Comparison of ENCODE assay signal across 8 cellular contexts in the genomic region with DNA sequence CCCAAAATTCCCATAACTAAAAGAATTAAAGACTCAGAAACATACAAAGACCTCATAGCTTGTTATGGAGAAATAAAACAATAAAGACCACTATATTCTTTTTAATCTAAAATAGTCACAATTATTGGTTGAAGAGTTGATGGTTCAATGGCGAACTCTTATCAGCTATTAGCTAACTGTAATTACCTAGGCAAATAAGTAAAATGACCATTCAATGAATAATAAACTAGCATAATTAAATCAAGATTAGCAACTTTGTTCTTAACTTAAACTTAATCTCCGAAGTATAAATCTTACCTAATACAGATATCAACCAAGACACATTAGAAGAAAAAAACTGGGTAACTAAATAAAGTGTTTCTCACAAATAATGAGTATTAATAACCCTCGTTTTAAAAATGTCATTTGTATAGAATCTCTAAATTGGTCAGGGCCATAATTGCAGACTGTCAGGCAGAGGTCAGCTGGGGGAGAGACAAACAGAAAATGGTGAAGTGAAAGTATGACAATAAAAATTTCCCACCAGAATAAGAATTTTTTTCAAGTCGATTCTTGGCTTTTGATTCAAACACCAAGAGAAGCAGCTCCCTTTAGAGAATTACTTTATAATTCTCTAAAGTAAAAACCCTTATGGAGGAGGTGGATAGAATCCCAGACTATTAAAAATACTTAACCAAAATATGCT. TPM values are rescaled to one million over a fixed set of nuclear protein-coding genes. Genes with fewer than 3 reads are reported as not detected.
DNase-seq lines count a peak whose midpoint lies in the region; ATAC-seq, FAIRE-seq and TF ChIP-seq lines count a peak whose summit lies in the region.

No MANE protein-coding gene starts in this region.

- H2AFZ ChIP-seq in GM12878 (ENCODE audit: control insufficient read depth, low read depth, low read length) (peak overlapping the region; percentile 85), mesenchymal stem cell (ENCODE audit: low read depth, low read length) (no peak overlapping the region)

- no peak for FAIRE-seq in GM12878 (lab: Jason Lieb, UNC)

- peak overlapping the region; percentile 19 for H2BK5ac ChIP-seq in mesenchymal stem cell (ENCODE audit: low read depth, low read length, poor library complexity, severe bottlenecking)

- WGBS in GM12878 (ENCODE audit: insufficient coverage, insufficient replicate concordance, low lambda C conversion rate, missing lambda C conversion rate), result 0% methylated on average over 4 of the region's 4 CpGs
- WGBS in mesenchymal stem cell, result no CpG with 5 or more reads among the region's 4 CpGs
- WGBS in aorta, 2 donors, result 70 to 77% methylated on average over 4 of the region's 4 CpGs

- no peaks in the 10 kb centered on the region for H3K9me3 Mint-ChIP-seq in stimulated activated naive CD8-positive, alpha-beta T cell treated with anti-CD3 and anti-CD28 coated beads, Interleukin-15, Interleukin-2, amounts not matched to agents 100 ng/mL and 50 ng/mL, for 24 hours

- no peak overlapping the region for H4K91ac ChIP-seq in mesenchymal stem cell (ENCODE audit: low read length)

- peak overlapping the region; percentile 81 for H3K27ac Mint-ChIP-seq in stimulated activated naive CD8-positive, alpha-beta T cell treated with anti-CD3 and anti-CD28 coated beads, Interleukin-15, Interleukin-2, amounts not matched to agents 100 ng/mL and 50 ng/mL, for 24 hours

- intact Hi-C loops in GM12878 (cut with micrococcal nuclease; ENCODE audit: unreplicated experiment) (loop anchor here (2.0 kb wide), 1 partner anchor 50 kb away; a partner anchor contains a TSS), aorta (cut with DNase I) (loop anchor here (2.0 to 10.0 kb wide), 4 partner anchors 42 to 105 kb away; no protein-coding TSS in a partner anchor)

- in situ Hi-C loops in GM12878 (cut with MboI), result no loop called here

- H3K9me3 ChIP-seq in GM12878 (replicated peaks; ENCODE audit: control insufficient read depth, insufficient read depth, low read length) (peaks cover 2% of the 10 kb centered on the region; the same call in 1 of the 3 replicates), mesenchymal stem cell (ENCODE audit: control insufficient read depth, low read length) (no peaks in the 10 kb centered on the region), aorta (ENCODE audit: control insufficient read depth, low read length) (no peaks in the 10 kb centered on the region)

- H4K8ac ChIP-seq in mesenchymal stem cell (ENCODE audit: low read length), result no peak overlapping the region

- BruUV-seq in GM12878 (replicated peaks; lab: Mats Ljungman, UMichigan), result no TSS peak

- H3K27me3 Mint-ChIP-seq in stimulated activated naive CD8-positive, alpha-beta T cell treated with anti-CD3 and anti-CD28 coated beads, Interleukin-15, Interleukin-2, amounts not matched to agents 100 ng/mL and 50 ng/mL, for 24 hours, result no peaks in the 10 kb centered on the region

- CTCF ChIA-PET in GM12878 (lab: Yijun Ruan, JAX), result interaction anchor here (1.0 to 3.2 kb wide), 12 partner anchors 9 to 103 kb away, joined by 3 to 33 read pairs (median 6); a partner anchor contains a TSS

- RAD21 ChIA-PET in GM12878 (lab: Charles Lee; ENCODE audit: unreplicated experiment), result interaction anchor here (0.7 to 3.4 kb wide), 20 partner anchors 9 to 384 kb away, joined by 3 to 22 read pairs (median 6); a partner anchor contains a TSS

- no peak for DNase-seq in stimulated activated naive CD8-positive, alpha-beta T cell treated with anti-CD3 and anti-CD28 coated beads, Interleukin-15, Interleukin-2, amounts not matched to agents 100 U/mL and 50 U/mL, for 24 hours
- DNase-seq in GM12878 (ENCODE audit: low read depth, low spot score), result no peak
- peak; percentile 35 for DNase-seq in mesenchymal stem cell
- DNase-seq in aorta, result no peak
- no peak for DNase-seq in stimulated activated CD4-positive, alpha-beta T cell treated with anti-CD3 and anti-CD28 coated beads, Interleukin-2, amount 100 ng/mL, for 48 hours
- DNase-seq in NCI-H2081 treated with DMSO at 0.1 percent for 48 hours (lab: John Stamatoyannopoulos, UW), result no peak

- peak overlapping the region; percentile 92 for H3K4me3 Mint-ChIP-seq in stimulated activated naive CD8-positive, alpha-beta T cell treated with anti-CD3 and anti-CD28 coated beads, Interleukin-15, Interleukin-2, amounts not matched to agents 100 ng/mL and 50 ng/mL, for 24 hours

- no peak for TF ChIP-seq CTCF in GM12878 (IDR thresholded peaks at IDR 0.05 in 2 of 3, conservative IDR thresholded peaks at IDR 0.05 in 1 of 3; ENCODE audit: control insufficient read depth in 2 of 3, extremely low read depth in 1 of 3, insufficient read depth in 1 of 3, low read depth in 3 of 3, low read length in 3 of 3)

- peaks cover 54% of the 10 kb centered on the region for H3K79me2 ChIP-seq in GM12878 (ENCODE audit: control insufficient read depth, insufficient read depth, low read length)

- no peak overlapping the region for H3K18ac ChIP-seq in mesenchymal stem cell (ENCODE audit: low read depth in 1 of 2, low read length in 2 of 2)

- H3K27ac ChIP-seq in GM12878 (ENCODE audit: control insufficient read depth, insufficient read depth), result peak overlapping the region; percentile 62
- no peak overlapping the region for H3K27ac ChIP-seq in mesenchymal stem cell (ENCODE audit: low read length, poor library complexity, severe bottlenecking)
- H3K27ac ChIP-seq in aorta (ENCODE audit: low read depth in 1 of 2, low read length in 2 of 2), result no peak overlapping the region

- H3K27me3 ChIP-seq in GM12878 (replicated peaks in 1 of 2; ENCODE audit: control insufficient read depth in 2 of 2, insufficient read depth in 2 of 2, low read length in 1 of 2) (no peaks in the 10 kb centered on the region), mesenchymal stem cell (ENCODE audit: control insufficient read depth in 1 of 2, insufficient read depth in 1 of 2, low read length in 2 of 2) (no peaks in the 10 kb centered on the region), aorta (ENCODE audit: control insufficient read depth in 1 of 2, insufficient read depth in 2 of 2, low read length in 1 of 2) (no peaks in the 10 kb centered on the region)

- no peaks in the 10 kb centered on the region for H3K36me3 Mint-ChIP-seq in stimulated activated naive CD8-positive, alpha-beta T cell treated with anti-CD3 and anti-CD28 coated beads, Interleukin-15, Interleukin-2, amounts not matched to agents 100 ng/mL and 50 ng/mL, for 24 hours (ENCODE audit: low read depth)

- H3K4me3 ChIP-seq in GM12878 (peak overlapping the region; percentile 79), mesenchymal stem cell (ENCODE audit: insufficient read depth in 1 of 2, low read depth in 1 of 2, low read length in 2 of 2) (peak overlapping the region in 1 of 2 experiments; percentile 80), aorta (ENCODE audit: low read length in 2 of 2) (peak overlapping the region; percentile 87 to 98)

- H3K23ac ChIP-seq in mesenchymal stem cell (ENCODE audit: low read length in 2 of 2), result no peak overlapping the region

- no peak overlapping the region for H2AK5ac ChIP-seq in mesenchymal stem cell (ENCODE audit: low read length, severe bottlenecking)

- H3K4me1 Mint-ChIP-seq in stimulated activated naive CD8-positive, alpha-beta T cell treated with anti-CD3 and anti-CD28 coated beads, Interleukin-15, Interleukin-2, amounts not matched to agents 100 ng/mL and 50 ng/mL, for 24 hours (ENCODE audit: low read depth), result peaks cover 32% of the 10 kb centered on the region

- TF ChIP-seq RAD21 in GM12878 (IDR thresholded peaks at IDR 0.05; ENCODE audit: insufficient read depth, low read depth, low read length), result no peak

- H2BK15ac ChIP-seq in mesenchymal stem cell (ENCODE audit: low read depth, poor library complexity, severe bottlenecking), result no peak overlapping the region

- POLR2A ChIA-PET in GM12878 (lab: Charles Lee), result interaction anchor here (0.6 to 5.0 kb wide), 11 partner anchors 9 to 427 kb away, joined by 3 to 40 read pairs (median 5); a partner anchor contains a TSS

- H3K4ac ChIP-seq in mesenchymal stem cell (ENCODE audit: low read depth in 1 of 2, low read length in 2 of 2), result no peak overlapping the region

- H3K9ac ChIP-seq in GM12878 (ENCODE audit: control insufficient read depth, insufficient read depth, low read length) (peak overlapping the region; percentile 84), mesenchymal stem cell (ENCODE audit: low read length) (peak overlapping the region; percentile 56)

- no peak overlapping the region for H2BK12ac ChIP-seq in mesenchymal stem cell (ENCODE audit: low read length in 2 of 2)

- peaks cover 2% of the 10 kb centered on the region for H3K79me1 ChIP-seq in mesenchymal stem cell (replicated peaks; ENCODE audit: low read length, poor library complexity, severe bottlenecking)

- H4K20me1 ChIP-seq in GM12878 (ENCODE audit: control insufficient read depth, insufficient read depth), result no peaks in the 10 kb centered on the region

- no peaks in the 10 kb centered on the region; a peak in 1 of 4 replicates for H3K36me3 ChIP-seq in GM12878 (ENCODE audit: control insufficient read depth in 2 of 2, insufficient read depth in 2 of 2, low read length in 1 of 2)
- H3K36me3 ChIP-seq in mesenchymal stem cell (ENCODE audit: control insufficient read depth in 1 of 2, insufficient read depth in 2 of 2, low read depth in 1 of 2, low read length in 2 of 2), result no peaks in the 10 kb centered on the region
- no peaks in the 10 kb centered on the region for H3K36me3 ChIP-seq in aorta (ENCODE audit: control insufficient read depth in 1 of 2, insufficient read depth in 2 of 2, low read length in 1 of 2)

- SMC1A ChIA-PET in GM12878 (lab: Charles Lee; ENCODE audit: uncharacterized antibody, unreplicated experiment), result interaction anchor here (0.8 to 3.8 kb wide), 28 partner anchors 9 to 113 kb away, joined by 3 to 30 read pairs (median 4); a partner anchor contains a TSS

- H3K4me1 ChIP-seq in GM12878 (ENCODE audit: control insufficient read depth, insufficient read depth, low read length) (peaks cover 5% of the 10 kb centered on the region), mesenchymal stem cell (ENCODE audit: control insufficient read depth, insufficient read depth, low read depth, low read length) (peaks cover 2% of the 10 kb centered on the region), aorta (ENCODE audit: control insufficient read depth in 1 of 2, insufficient read depth in 2 of 2, low read length in 2 of 2) (no peaks in the 10 kb centered on the region)

- TF ChIP-seq EP300 in GM12878 (IDR thresholded peaks at IDR 0.05; ENCODE audit: borderline replicate concordance in 1 of 2, control insufficient read depth in 1 of 2, low read depth in 2 of 2, low read length in 2 of 2), result no peak

- ATAC-seq in stimulated activated naive CD8-positive, alpha-beta T cell treated with anti-CD3 and anti-CD28 coated beads, Interleukin-15, Interleukin-2, amounts not matched to agents 100 U/mL and 50 U/mL, for 24 hours, result no peak
- ATAC-seq in GM12878 (peak; percentile 32), aorta (ENCODE audit: low FRiP score) (no peak), GM19328 (IDR thresholded peaks at IDR 0.05; ENCODE audit: unreplicated experiment) (no peak)

- H3K4me2 ChIP-seq in GM12878 (ENCODE audit: control insufficient read depth, insufficient read depth), result peak overlapping the region; percentile 85
- peak overlapping the region; percentile 97 for H3K4me2 ChIP-seq in mesenchymal stem cell (ENCODE audit: low read length, poor library complexity, severe bottlenecking)

- no peak overlapping the region for H2BK120ac ChIP-seq in mesenchymal stem cell (ENCODE audit: low read depth, low read length)

- no peak for TF ChIP-seq POLR2A in GM12878 (IDR thresholded peaks at IDR 0.05; ENCODE audit: low read depth, low read length)

- H3K14ac ChIP-seq in mesenchymal stem cell (ENCODE audit: low read length in 2 of 2), result no peak overlapping the region

RNA-seq across cellular contexts. Expression of a gene that starts 1.7 kb away (rescaled TPM):
- total RNA-seq in GM12878 (2013; cell fraction: nucleolus; rRNA removed), result 45.6 and 48.8 TPM in 2 replicates
- total RNA-seq in GM12878 (2014; rRNA removed) (60.3 and 67.8 TPM in 2 replicates), GM12878 (2014; rRNA removed; fragmentation: Illumina TruSeq; extraction: Trizol) (44.7 and 46.2 TPM in 2 replicates), GM12878 (2021) (81.2 and 82.8 TPM in 2 replicates), aorta (10 to 100 TPM; 25.1 to 96.1 TPM)
- polyA plus RNA-seq in GM12878 (2011; ENCODE audit: low read depth), result 27.6 TPM
- polyA plus RNA-seq in GM12878 (2011; rRNA removed) (64.1 and 65.0 TPM in 2 replicates), GM12878 (2014; fragmentation: Illumina TruSeq; extraction: Trizol) (123 and 153 TPM in 2 replicates), GM12878 (2014; fragmentation: Nextera tagmentation; extraction: Ambion mirVana) (10 to 100 TPM; 29.0 to 33.5 TPM), GM12878 (2014; rRNA removed) (54.7 and 60.5 TPM in 2 replicates), GM12878 (2016; fragmentation: Nextera tagmentation; extraction: Ambion mirVana) (100 to 1,000 TPM; 121 to 122 TPM), aorta (100 to 1,000 TPM in 1 of 2 donors, 10 to 100 TPM in 1; 79.2 to 102 TPM)
- polyA plus RNA-seq in GM12878 (2011; cell fraction: cytosol; rRNA removed), result 26.7 and 37.5 TPM in 2 replicates
- 19.4 and 28.0 TPM in 2 replicates for polyA plus RNA-seq in GM12878 (2011; cell fraction: nucleus; rRNA removed)
- 29.6 and 33.1 TPM in 2 replicates for polyA plus RNA-seq in GM12878 (2012)
- 27.7 and 34.5 TPM in 2 replicates for polyA minus RNA-seq in GM12878 (2011; rRNA and poly(A)+ RNA removed)
- 14.0 and 18.9 TPM in 2 replicates for polyA minus RNA-seq in GM12878 (2011; cell fraction: cytosol; rRNA and poly(A)+ RNA removed)
- 8.8 and 15.2 TPM in 2 replicates for polyA minus RNA-seq in GM12878 (2011; cell fraction: nucleus; rRNA and poly(A)+ RNA removed)
- polyA plus RNA-seq in mesenchymal stem cell (2013, experiment 1 of 2), result 112 TPM
- polyA plus RNA-seq in mesenchymal stem cell (2013, experiment 2 of 2), result 113 TPM

RNA-seq across cellular contexts. Expression of a gene that starts 49.8 kb away (rescaled TPM):
- total RNA-seq in GM12878 (2013; cell fraction: nucleolus; rRNA removed), result 0.77 and 0.88 TPM in 2 replicates
- total RNA-seq in GM12878 (2014; rRNA removed) (0.45 and 0.49 TPM in 2 replicates), GM12878 (2014; rRNA removed; fragmentation: Illumina TruSeq; extraction: Trizol) (0.40 and 0.46 TPM in 2 replicates), GM12878 (2021) (0.56 and 1.0 TPM in 2 replicates), aorta (1 to 10 TPM in 1 of 2 donors, under 1 TPM in 1; 0.52 to 1.4 TPM)
- 0.46 TPM for polyA plus RNA-seq in GM12878 (2011; ENCODE audit: low read depth)
- polyA plus RNA-seq in GM12878 (2011; rRNA removed) (0.72 and 1.6 TPM in 2 replicates), GM12878 (2014; fragmentation: Illumina TruSeq; extraction: Trizol) (0.76 and 0.90 TPM in 2 replicates), GM12878 (2014; fragmentation: Nextera tagmentation; extraction: Ambion mirVana) (1 to 10 TPM in 1 of 2 experiments, under 1 TPM in 1; 0.68 to 1.5 TPM), GM12878 (2014; rRNA removed) (1.2 TPM in 2 replicates), GM12878 (2016; fragmentation: Nextera tagmentation; extraction: Ambion mirVana) (under 1 TPM; 0.10 to 0.25 TPM), aorta (1 to 10 TPM in 1 of 2 donors, under 1 TPM in 1; 0.25 to 6.4 TPM)
- polyA plus RNA-seq in GM12878 (2011; cell fraction: cytosol; rRNA removed), result 1.6 and 1.7 TPM in 2 replicates
- 4.8 and 8.9 TPM in 2 replicates for polyA plus RNA-seq in GM12878 (2011; cell fraction: nucleus; rRNA removed)
- 0.54 and 0.91 TPM in 2 replicates for polyA plus RNA-seq in GM12878 (2012)
- polyA minus RNA-seq in GM12878 (2011; rRNA and poly(A)+ RNA removed), result 0.88 TPM in 1 of 2 replicates, not detected in the other
- not detected in 2 replicates for polyA minus RNA-seq in GM12878 (2011; cell fraction: cytosol; rRNA and poly(A)+ RNA removed)
- polyA minus RNA-seq in GM12878 (2011; cell fraction: nucleus; rRNA and poly(A)+ RNA removed), result 0.24 and 0.48 TPM in 2 replicates
- 0.39 TPM for polyA plus RNA-seq in mesenchymal stem cell (2013, experiment 1 of 2)
- polyA plus RNA-seq in mesenchymal stem cell (2013, experiment 2 of 2), result 0.37 TPM
